11 cellular contexts compared by ENCODE assay signal in the genomic region with DNA sequence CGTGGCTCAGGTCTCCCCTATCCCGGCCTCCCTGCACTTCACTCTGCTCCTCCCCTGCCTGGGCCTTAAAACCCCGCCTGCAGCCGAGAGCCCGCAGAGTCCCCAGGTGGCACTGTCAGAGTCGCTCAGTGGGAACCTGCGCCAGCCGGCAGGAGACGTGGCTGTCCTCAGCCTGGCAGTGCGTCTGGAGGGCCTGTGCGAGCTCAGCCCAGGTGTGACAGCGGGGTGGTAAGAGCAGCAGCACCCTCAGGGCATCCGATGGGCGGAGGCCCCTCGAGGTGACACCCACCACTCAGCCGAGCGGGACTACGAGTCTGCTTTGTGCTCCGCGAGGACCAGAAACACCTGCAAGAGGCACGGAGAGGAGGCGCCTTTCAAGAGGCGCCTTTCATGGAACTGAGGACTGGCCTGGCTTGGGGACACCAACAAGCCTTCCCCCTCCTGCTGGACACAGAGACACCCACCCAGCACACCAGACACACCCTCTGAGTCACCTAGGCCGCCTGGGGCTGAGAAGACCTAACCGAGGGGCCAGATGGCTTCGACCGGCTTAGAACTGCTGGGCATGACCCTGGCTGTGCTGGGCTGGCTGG. TPM values are rescaled to one million over a fixed set of nuclear protein-coding genes. Genes with fewer than 3 reads are reported as not detected.
DNase-seq lines count a peak whose midpoint lies in the region; ATAC-seq and TF ChIP-seq lines count a peak whose summit lies in the region.
"Had no signal": no experiment of that assay in that cellular context is flagged by ENCODE, and none has a peak within 500 bp of the region (broad histone marks: within the 10 kb centered on the region; RNA-seq: fewer than 3 reads in every experiment).

CLDN9 (plus strand) TSS at position 96 of the 593 bp plus-strand sequence; CDS start at position 536, 440 bp downstream.

- CTCF ChIA-PET in activated CD8-positive, alpha-beta T cell treated with anti-CD3 and anti-CD28 coated beads, Interleukin-2, amount 10 ng/mL, durations not matched to agents 7 days and 5 days (lab: Charles Lee) = interaction anchor here (1.2 to 1.4 kb wide), 2 partner anchors 15 to 19 kb away, joined by 5 read pairs; no protein-coding TSS in a partner anchor
- CTCF ChIA-PET in naive thymus-derived CD4-positive, alpha-beta T cell (lab: Charles Lee) = interaction anchor here (1.1 kb wide), 1 partner anchor 9 kb away, joined by 4 read pairs; no protein-coding TSS in a partner anchor

- in situ Hi-C loops in HAP-1 (cut with MboI; ENCODE audit: low sequenced_read_pairs) = no loop called here

- 27 to 43% methylated on average over 27 of the region's 27 CpGs for WGBS in sigmoid colon, 2 donors

- TF ChIP-seq POLR2A in sigmoid colon (IDR thresholded peaks at IDR 0.05) = no peak

- TF ChIP-seq CTCF in sigmoid colon (IDR thresholded peaks at IDR 0.05) = no peak

- H3K9me3 ChIP-seq in naive thymus-derived CD4-positive, alpha-beta T cell (ENCODE audit: control insufficient read depth in 2 of 3, low read length in 3 of 3) = no peaks in the 10 kb centered on the region
- H3K9me3 ChIP-seq in sigmoid colon = no peaks in the 10 kb centered on the region
- H3K9me3 ChIP-seq in HAP-1 = no peaks in the 10 kb centered on the region

- POLR2A ChIA-PET in activated CD8-positive, alpha-beta T cell treated with anti-CD3 and anti-CD28 coated beads, Interleukin-2, amount 10 ng/mL, durations not matched to agents 7 days and 5 days (lab: Charles Lee) = no interaction called here
- POLR2A ChIA-PET in naive thymus-derived CD4-positive, alpha-beta T cell (lab: Charles Lee) = interaction anchor here (1.7 kb wide), 1 partner anchor 10 kb away, joined by 4 read pairs; the partner anchor contains the start of genes HCFC1R1 and THOC6

- TF ChIP-seq EP300 in sigmoid colon (IDR thresholded peaks at IDR 0.05) = no peak

- intact Hi-C loops in naive thymus-derived CD4-positive, alpha-beta T cell (cut with micrococcal nuclease) = no loop called here
- intact Hi-C loops in sigmoid colon (cut with DNase I) = no loop called here

- no peak within 1 kb of the TSS for H3K27ac Mint-ChIP-seq in activated CD8-positive, alpha-beta T cell treated with anti-CD3 and anti-CD28 coated beads, Interleukin-2, amount 10 ng/mL, durations not matched to agents 7 days and 5 days
- H3K27ac Mint-ChIP-seq in naive thymus-derived CD4-positive, alpha-beta T cell = no peak within 1 kb of the TSS
- H3K27ac Mint-ChIP-seq: T-helper 1 cell treated with Interleukin-12 subunit alpha and Interleukin-12 subunit beta and Interleukin-4 antibody, amounts not matched to agents 30 μg/mL and 1 μg/mL, for 36 hours had no signal

- no peaks in the 10 kb centered on the region for H3K9me3 Mint-ChIP-seq in activated CD8-positive, alpha-beta T cell treated with anti-CD3 and anti-CD28 coated beads, Interleukin-2, amount 10 ng/mL, durations not matched to agents 7 days and 5 days (ENCODE audit: insufficient read depth)
- H3K9me3 Mint-ChIP-seq in naive thymus-derived CD4-positive, alpha-beta T cell = no peaks in the 10 kb centered on the region
- H3K9me3 Mint-ChIP-seq: T-helper 1 cell treated with Interleukin-12 subunit alpha and Interleukin-12 subunit beta and Interleukin-4 antibody, amounts not matched to agents 30 μg/mL and 1 μg/mL, for 36 hours had no signal

- H3K36me3 Mint-ChIP-seq in activated CD8-positive, alpha-beta T cell treated with anti-CD3 and anti-CD28 coated beads, Interleukin-2, amount 10 ng/mL, durations not matched to agents 7 days and 5 days (ENCODE audit: low read depth) = no peaks in the 10 kb centered on the region
- no peaks in the 10 kb centered on the region for H3K36me3 Mint-ChIP-seq in naive thymus-derived CD4-positive, alpha-beta T cell

- no peak within 1 kb of the TSS for H3K4me3 Mint-ChIP-seq in activated CD8-positive, alpha-beta T cell treated with anti-CD3 and anti-CD28 coated beads, Interleukin-2, amount 10 ng/mL, durations not matched to agents 7 days and 5 days
- H3K4me3 Mint-ChIP-seq in naive thymus-derived CD4-positive, alpha-beta T cell = peak within 1 kb of the TSS in 3 of 10 donors; percentile 40 to 56 (median 55)
- H3K4me3 Mint-ChIP-seq: T-helper 1 cell treated with Interleukin-12 subunit alpha and Interleukin-12 subunit beta and Interleukin-4 antibody, amounts not matched to agents 30 μg/mL and 1 μg/mL, for 36 hours had no signal

- H3K27me3 ChIP-seq in naive thymus-derived CD4-positive, alpha-beta T cell (ENCODE audit: control insufficient read depth in 2 of 2, insufficient read depth in 2 of 2, low read length in 2 of 2) = no peaks in the 10 kb centered on the region
- H3K27me3 ChIP-seq in sigmoid colon (peaks cover 30 to 76% (median 67%) of the 10 kb centered on the region in 3 donors), HAP-1 (ENCODE audit: low read depth) (no peaks in the 10 kb centered on the region)

- H3K4me3 ChIP-seq in naive thymus-derived CD4-positive, alpha-beta T cell (ENCODE audit: low read length) = no peak within 1 kb of the TSS
- H3K4me3 ChIP-seq in sigmoid colon = no peak within 1 kb of the TSS
- no peak within 1 kb of the TSS for H3K4me3 ChIP-seq in HAP-1

- H3K36me3 ChIP-seq in naive thymus-derived CD4-positive, alpha-beta T cell (ENCODE audit: control insufficient read depth in 2 of 3, insufficient read depth in 3 of 3, low read length in 3 of 3) = no peaks in the 10 kb centered on the region
- H3K36me3 ChIP-seq in sigmoid colon = no peaks in the 10 kb centered on the region
- no peaks in the 10 kb centered on the region for H3K36me3 ChIP-seq in HAP-1 (replicated peaks)

- no peak within 1 kb of the TSS for H3K27ac ChIP-seq in naive thymus-derived CD4-positive, alpha-beta T cell (ENCODE audit: low read depth, low read length)
- H3K27ac ChIP-seq in sigmoid colon = no peak within 1 kb of the TSS

- ATAC-seq in activated CD8-positive, alpha-beta T cell treated with anti-CD3 and anti-CD28 coated beads, Interleukin-2, amount 10 ng/mL, durations not matched to agents 7 days and 5 days = peak; percentile 34
- ATAC-seq in naive thymus-derived CD4-positive, alpha-beta T cell = peak; percentile 42

- DNase-seq in DMS153 treated with DMSO at 0.1 percent for 48 hours (lab: John Stamatoyannopoulos, UW; ENCODE audit: unreplicated experiment) (peak; percentile 53), NCI-H1105 treated with DMSO at 0.1 percent for 48 hours (lab: John Stamatoyannopoulos, UW) (peak; percentile 77), sigmoid colon (no peak), HAP-1 (ENCODE audit: low spot score in 2 of 2) (no peak), putamen (ENCODE audit: low spot score) (no peak)
- DNase-seq in activated CD8-positive, alpha-beta T cell treated with anti-CD3 and anti-CD28 coated beads, Interleukin-2, amount 10 ng/mL, durations not matched to agents 7 days and 5 days = no peak
- no peak for DNase-seq in naive thymus-derived CD4-positive, alpha-beta T cell
- DNase-seq in activated T-cell treated with anti-CD3 and anti-CD28 coated beads, Interleukin-2, amount 50 U/mL, for 48 hours = no peak
- DNase-seq: activated gamma-delta T cell treated with Interleukin-2 at 50 U/mL for 16 hours had no signal

- peaks cover 22% of the 10 kb centered on the region for H3K27me3 Mint-ChIP-seq in activated CD8-positive, alpha-beta T cell treated with anti-CD3 and anti-CD28 coated beads, Interleukin-2, amount 10 ng/mL, durations not matched to agents 7 days and 5 days (ENCODE audit: low read depth)
- H3K27me3 Mint-ChIP-seq in naive thymus-derived CD4-positive, alpha-beta T cell = peaks cover 0 to 26% (median 3%) of the 10 kb centered on the region in 5 donors

- H3K4me1 Mint-ChIP-seq in activated CD8-positive, alpha-beta T cell treated with anti-CD3 and anti-CD28 coated beads, Interleukin-2, amount 10 ng/mL, durations not matched to agents 7 days and 5 days (ENCODE audit: low read depth) = peaks cover 11% of the 10 kb centered on the region
- H3K4me1 Mint-ChIP-seq in naive thymus-derived CD4-positive, alpha-beta T cell = peaks cover 5 to 23% (median 12%) of the 10 kb centered on the region in 7 donors

- H3K4me1 ChIP-seq in naive thymus-derived CD4-positive, alpha-beta T cell (ENCODE audit: control insufficient read depth in 2 of 2, insufficient read depth in 2 of 2, low read length in 2 of 2) = peaks cover 9% of the 10 kb centered on the region in 2 donors
- H3K4me1 ChIP-seq in sigmoid colon = peaks cover 0 to 7% (median 4%) of the 10 kb centered on the region in 4 donors
- H3K4me1 ChIP-seq in HAP-1 = peaks cover 9% of the 10 kb centered on the region

RNA-seq across cellular contexts. Expression of gene CLDN9, which starts in this region (rescaled TPM):
- under 1 TPM in 1 of 2 experiments, not detected in 1; 0.16 TPM for total RNA-seq in activated CD8-positive, alpha-beta T cell treated with anti-CD3 and anti-CD28 coated beads, Interleukin-2, amount 10 ng/mL, durations not matched to agents 7 days and 5 days
- under 1 TPM in 2 of 5 experiments, not detected in 3; 0.15 to 0.37 TPM for total RNA-seq in naive thymus-derived CD4-positive, alpha-beta T cell
- polyA plus RNA-seq in naive thymus-derived CD4-positive, alpha-beta T cell = not detected
- not detected for total RNA-seq in sigmoid colon
- under 1 TPM in 1 of 3 donors, not detected in 2; 0.28 TPM for polyA plus RNA-seq in sigmoid colon
- polyA plus RNA-seq: keratinocyte had no signal

Comparison
In these comparisons a context has a peak if more than half of its experiments do, and no peak if none do; other contexts are left out.
1. Peak in ATAC-seq in activated CD8-positive, alpha-beta T cell treated with anti-CD3 and anti-CD28 coated beads, Interleukin-2, amount 10 ng/mL, durations not matched to agents 7 days and 5 days; RNA of the gene not detected or under 1 TPM.
2. Peak in ATAC-seq in naive thymus-derived CD4-positive, alpha-beta T cell; RNA of the gene not detected or under 1 TPM.
3. DNase-seq: peak in DMS153 treated with DMSO at 0.1 percent for 48 hours (single experiment) and NCI-H1105 treated with DMSO at 0.1 percent for 48 hours (single experiment); none in activated CD8-positive, alpha-beta T cell treated with anti-CD3 and anti-CD28 coated beads, Interleukin-2, amount 10 ng/mL, durations not matched to agents 7 days and 5 days (single experiment), naive thymus-derived CD4-positive, alpha-beta T cell (0 of 9), sigmoid colon (single experiment), HAP-1 (0 of 2), putamen (single experiment) and activated T-cell treated with anti-CD3 and anti-CD28 coated beads, Interleukin-2, amount 50 U/mL, for 48 hours (0 of 2).